1 cellular context compared by ENCODE assay signal in the genomic region with DNA sequence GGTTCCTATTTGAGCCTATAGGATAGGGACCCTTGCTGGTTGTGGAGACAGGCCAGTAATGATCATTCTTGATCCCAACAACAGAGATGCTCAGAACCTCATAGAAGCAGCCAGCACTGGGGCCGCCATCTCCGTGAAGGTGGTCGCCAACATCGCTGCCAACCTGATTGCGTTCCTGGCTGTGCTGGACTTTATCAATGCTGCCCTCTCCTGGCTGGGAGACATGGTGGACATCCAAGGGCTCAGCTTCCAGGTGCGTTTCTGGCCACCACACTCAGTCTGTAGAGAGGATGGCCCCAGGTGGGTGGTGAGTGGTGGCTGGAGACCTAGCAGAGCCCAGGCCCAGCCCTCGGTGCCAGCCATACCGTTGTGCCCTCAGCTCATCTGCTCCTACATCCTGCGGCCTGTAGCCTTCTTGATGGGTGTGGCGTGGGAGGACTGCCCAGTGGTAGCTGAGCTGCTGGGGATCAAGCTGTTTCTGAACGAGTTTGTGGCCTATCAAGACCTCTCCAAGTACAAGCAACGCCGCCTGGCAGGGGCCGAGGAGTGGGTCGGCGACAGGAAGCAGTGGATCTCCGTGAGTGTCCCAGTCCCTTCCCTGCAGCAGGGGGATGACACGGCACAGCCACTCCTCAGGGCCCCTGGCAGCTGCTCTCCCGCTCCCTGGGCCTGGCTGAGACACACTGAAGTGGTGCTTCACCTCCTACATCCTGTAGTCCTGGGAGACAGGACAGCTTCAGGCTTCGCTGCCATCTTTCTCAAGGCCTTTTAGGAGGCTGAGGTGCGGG.
TF ChIP-seq lines count a peak whose summit lies in the region.

No MANE protein-coding gene starts in this region.

TF ChIP-seq in endothelial cell of umbilical vein, 7 proteins besides CTCF, POLR2A, EP300 and RAD21 (continued from another document):
- TF ChIP-seq, protein P1, sequence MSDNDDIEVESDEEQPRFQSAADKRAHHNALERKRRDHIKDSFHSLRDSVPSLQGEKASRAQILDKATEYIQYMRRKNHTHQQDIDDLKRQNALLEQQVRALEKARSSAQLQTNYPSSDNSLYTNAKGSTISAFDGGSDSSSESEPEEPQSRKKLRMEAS (IDR thresholded peaks at IDR 0.05; ENCODE audit: insufficient read depth, insufficient read length): no peak
